Comparison of ENCODE assay signal across 8 cellular contexts in the genomic region with DNA sequence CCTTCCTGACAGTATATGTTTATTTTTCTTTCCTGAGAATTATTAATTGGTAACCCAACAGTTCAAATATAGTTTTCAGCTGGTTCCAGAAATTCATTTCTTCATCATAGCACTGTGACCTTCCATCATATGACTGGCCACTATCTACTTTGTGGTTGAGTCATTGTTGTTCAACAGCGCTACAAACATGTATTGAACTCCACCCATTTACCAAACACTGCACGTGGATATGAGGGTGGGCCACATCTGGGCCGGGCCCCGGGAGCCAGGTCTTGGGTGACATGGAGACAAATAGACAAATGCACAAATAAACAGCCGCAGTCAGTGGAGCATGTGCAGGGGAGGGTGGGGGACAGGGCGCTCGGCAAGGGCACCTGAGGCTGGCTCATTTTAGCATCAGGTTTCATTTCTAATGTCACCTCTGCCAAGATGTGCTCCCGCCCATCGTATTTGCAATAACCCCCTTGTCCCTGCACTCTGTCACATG. TPM values are rescaled to one million over a fixed set of nuclear protein-coding genes. Genes with fewer than 3 reads are reported as not detected.
A peak's percentile ranks its signal among the peaks of the same experiment; 100 is the strongest.
DNase-seq lines count a peak whose midpoint lies in the region; ATAC-seq and TF ChIP-seq lines count a peak whose summit lies in the region.

No MANE protein-coding gene starts in this region.

- H3K27ac ChIP-seq in esophagus squamous epithelium (peak overlapping the region; percentile 64 to 85 (median 78)), neuronal stem cell (replicated peaks; ENCODE audit: low read length) (no peak overlapping the region)

- TF ChIP-seq CTCF in esophagus squamous epithelium (IDR thresholded peaks at IDR 0.05) = no peak

- TF ChIP-seq POLR2A in esophagus squamous epithelium (IDR thresholded peaks at IDR 0.05) = no peak

- peaks cover 1% of the 10 kb centered on the region for H3K4me1 Mint-ChIP-seq in activated CD4-positive, alpha-beta memory T cell treated with anti-CD3 and anti-CD28 coated beads, Interleukin-2, amount 10 ng/mL, durations not matched to agents 7 days and 5 days

- peaks cover 4% of the 10 kb centered on the region for H3K9me3 Mint-ChIP-seq in activated CD4-positive, alpha-beta memory T cell treated with anti-CD3 and anti-CD28 coated beads, Interleukin-2, amount 10 ng/mL, durations not matched to agents 7 days and 5 days

- no peak overlapping the region for H2BK12ac ChIP-seq in neuronal stem cell (ENCODE audit: low read length)

- H3K9ac ChIP-seq in neuronal stem cell (ENCODE audit: low read depth, low read length, poor library complexity) = peak overlapping the region; percentile 35

- no peak overlapping the region for H2BK120ac ChIP-seq in neuronal stem cell (ENCODE audit: low read depth, low read length)

- no peak overlapping the region for H3K4me2 ChIP-seq in neuronal stem cell (ENCODE audit: insufficient read depth, low read length, poor library complexity, severe bottlenecking)

- no peaks in the 10 kb centered on the region for H3K36me3 ChIP-seq in esophagus squamous epithelium
- H3K36me3 ChIP-seq in neuronal stem cell (replicated peaks in 1 of 2; ENCODE audit: control insufficient read depth in 2 of 2, insufficient read depth in 2 of 2, low read length in 2 of 2) = no peaks in the 10 kb centered on the region

- intact Hi-C loops in esophagus squamous epithelium (cut with DNase I) = no loop called here

- no peaks in the 10 kb centered on the region for H3K9me3 ChIP-seq in esophagus squamous epithelium
- no peaks in the 10 kb centered on the region for H3K9me3 ChIP-seq in neuronal stem cell (replicated peaks in 1 of 2; ENCODE audit: control insufficient read depth in 2 of 2, insufficient read depth in 1 of 2, low read depth in 1 of 2, low read length in 2 of 2)

- H3K4me1 ChIP-seq in esophagus squamous epithelium (peaks cover 23 to 50% (median 26%) of the 10 kb centered on the region in 3 donors), neuronal stem cell (ENCODE audit: control insufficient read depth in 2 of 2, insufficient read depth in 1 of 2, low read depth in 1 of 2, low read length in 2 of 2) (no peaks in the 10 kb centered on the region)

- no peak overlapping the region for H4K91ac ChIP-seq in neuronal stem cell (ENCODE audit: low read depth, low read length, poor library complexity)

- no peak overlapping the region for H3K14ac ChIP-seq in neuronal stem cell (ENCODE audit: low read length)

- H4K8ac ChIP-seq in neuronal stem cell (ENCODE audit: low read depth, low read length) = no peak overlapping the region

- DNase-seq in Caki2 (ENCODE audit: low read depth) = peak; percentile 97
- peak; percentile 73 for DNase-seq in NCI-H748 treated with DMSO at 0.1 percent for 48 hours (lab: John Stamatoyannopoulos, UW)
- DNase-seq in esophagus squamous epithelium (lab: John Stamatoyannopoulos, UW) = no peak
- DNase-seq in neuronal stem cell (ENCODE audit: low spot score) = no peak
- no peak for DNase-seq in G401 (ENCODE audit: low spot score)
- DNase-seq in DMS79 (lab: John Stamatoyannopoulos, UW) = no peak
- no peak for DNase-seq in activated CD4-positive, alpha-beta memory T cell treated with anti-CD3 and anti-CD28 coated beads, Interleukin-2, amount 10 ng/mL, durations not matched to agents 7 days and 5 days

- H2BK5ac ChIP-seq in neuronal stem cell (ENCODE audit: low read length) = no peak overlapping the region

- H3K27me3 Mint-ChIP-seq in activated CD4-positive, alpha-beta memory T cell treated with anti-CD3 and anti-CD28 coated beads, Interleukin-2, amount 10 ng/mL, durations not matched to agents 7 days and 5 days = peaks cover 4% of the 10 kb centered on the region

- H3K4ac ChIP-seq in neuronal stem cell (ENCODE audit: low read length) = no peak overlapping the region

- H2AK5ac ChIP-seq in neuronal stem cell (ENCODE audit: low read depth, low read length) = no peak overlapping the region

- no peaks in the 10 kb centered on the region for H3K36me3 Mint-ChIP-seq in activated CD4-positive, alpha-beta memory T cell treated with anti-CD3 and anti-CD28 coated beads, Interleukin-2, amount 10 ng/mL, durations not matched to agents 7 days and 5 days (ENCODE audit: low read depth)

- POLR2A ChIA-PET in activated CD4-positive, alpha-beta memory T cell treated with anti-CD3 and anti-CD28 coated beads, Interleukin-2, amount 10 ng/mL, durations not matched to agents 7 days and 5 days (lab: Charles Lee) = no interaction called here

- H3K23ac ChIP-seq in neuronal stem cell (ENCODE audit: low read depth, low read length, poor library complexity) = no peak overlapping the region

- no peaks in the 10 kb centered on the region for H3K79me1 ChIP-seq in neuronal stem cell (ENCODE audit: low read depth, low read length)

- H3K18ac ChIP-seq in neuronal stem cell (ENCODE audit: low read length) = no peak overlapping the region

- no peak for ATAC-seq in GM18498 (IDR thresholded peaks at IDR 0.05; ENCODE audit: unreplicated experiment)

- no peak overlapping the region for H3K27ac Mint-ChIP-seq in activated CD4-positive, alpha-beta memory T cell treated with anti-CD3 and anti-CD28 coated beads, Interleukin-2, amount 10 ng/mL, durations not matched to agents 7 days and 5 days

- in situ Hi-C loops in Caki2 (cut with HindIII; ENCODE audit: low pct_unique_long_range_greater_than_20kb, low sequenced_read_pairs) (no loop called here), G401 (cut with HindIII; ENCODE audit: low sequenced_read_pairs) (no loop called here)

- CTCF ChIA-PET in activated CD4-positive, alpha-beta memory T cell treated with anti-CD3 and anti-CD28 coated beads, Interleukin-2, amount 10 ng/mL, durations not matched to agents 7 days and 5 days (lab: Charles Lee) = interaction anchor here (1.1 kb wide), 1 partner anchor 11 kb away, joined by 4 read pairs; no protein-coding TSS in a partner anchor

- H3K4me3 Mint-ChIP-seq in activated CD4-positive, alpha-beta memory T cell treated with anti-CD3 and anti-CD28 coated beads, Interleukin-2, amount 10 ng/mL, durations not matched to agents 7 days and 5 days = no peak overlapping the region

- H2BK15ac ChIP-seq in neuronal stem cell (ENCODE audit: low read length) = no peak overlapping the region

- WGBS in esophagus squamous epithelium, 2 donors = 32 to 53% methylated on average over 7 to 9 of the region's 9 CpGs
- WGBS in neuronal stem cell (ENCODE audit: extremely low coverage in 2 of 2, insufficient read length in 2 of 2, insufficient replicate concordance in 1 of 2), 2 donors = no CpG with 5 or more reads among the region's 9 CpGs

- H2AFZ ChIP-seq in neuronal stem cell (ENCODE audit: low read length) = no peak overlapping the region

- H3K4me3 ChIP-seq in esophagus squamous epithelium = peak overlapping the region in 2 of 4 donors; percentile 14 to 46
- H3K4me3 ChIP-seq in neuronal stem cell (ENCODE audit: low read length in 2 of 2) = no peak overlapping the region

- no peaks in the 10 kb centered on the region for H3K27me3 ChIP-seq in esophagus squamous epithelium
- no peaks in the 10 kb centered on the region for H3K27me3 ChIP-seq in neuronal stem cell (ENCODE audit: control insufficient read depth in 3 of 3, insufficient read depth in 3 of 3, low read depth in 1 of 3, low read length in 3 of 3)

RNA-seq across cellular contexts. Expression of a gene that starts 24.0 kb away (rescaled TPM):
- 73.6 and 91.9 TPM in 2 replicates for total RNA-seq in Caki2 (2014; rRNA removed; shearing (Covaris generic); ENCODE audit: low replicate concordance)
- 10 to 100 TPM in 1 of 4 donors, 1 to 10 TPM in 3; 2.3 to 10.2 (median 4.8) TPM for total RNA-seq in esophagus squamous epithelium
- polyA plus RNA-seq in neuronal stem cell (2013, experiment 1 of 2) = 3.0 TPM
- polyA plus RNA-seq in neuronal stem cell (2013, experiment 2 of 2) = 3.2 TPM
- total RNA-seq in G401 (2014; rRNA removed; shearing (Covaris generic)) = 15.5 and 32.6 TPM in 2 replicates
- total RNA-seq in activated CD4-positive, alpha-beta memory T cell treated with anti-CD3 and anti-CD28 coated beads, Interleukin-2, amount 10 ng/mL, durations not matched to agents 7 days and 5 days = 1 to 10 TPM; 6.5 to 8.5 TPM

Comparison
In these comparisons a context has a peak if more than half of its experiments do, and no peak if none do; other contexts are left out.
1. DNase-seq: peak in Caki2 (single experiment) and NCI-H748 treated with DMSO at 0.1 percent for 48 hours (single experiment); none in esophagus squamous epithelium (single experiment), neuronal stem cell (single experiment), G401 (single experiment), DMS79 (single experiment) and activated CD4-positive, alpha-beta memory T cell treated with anti-CD3 and anti-CD28 coated beads, Interleukin-2, amount 10 ng/mL, durations not matched to agents 7 days and 5 days (single experiment).